In the genomic region with DNA sequence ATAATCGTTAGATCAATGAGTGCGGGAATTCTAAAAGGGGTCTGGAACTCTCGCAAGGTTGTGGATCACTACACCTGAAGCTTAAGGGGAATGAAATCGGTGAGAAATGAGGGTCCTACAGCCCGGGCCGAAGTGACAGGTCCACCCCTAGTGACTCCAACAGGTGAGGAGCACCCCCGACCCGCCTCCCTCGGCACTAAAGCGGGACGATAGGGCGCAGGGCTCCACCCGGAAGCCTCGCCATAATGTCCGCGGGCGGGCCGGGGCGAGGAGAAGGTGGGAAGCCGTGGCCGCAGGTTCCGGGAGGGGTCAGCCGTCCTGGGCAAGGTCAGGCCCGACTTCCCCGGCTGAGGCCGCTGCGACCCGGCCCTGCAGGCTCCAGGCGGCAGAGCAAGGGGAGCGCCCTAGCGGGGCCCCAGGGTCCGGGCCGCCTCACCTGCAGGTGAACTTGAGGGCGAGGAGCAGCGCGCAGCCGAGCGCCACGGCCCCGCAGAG, we compare ENCODE assay signal across 8 cellular contexts. TPM values are rescaled to one million over a fixed set of nuclear protein-coding genes. Genes with fewer than 3 reads are reported as not detected.
DNase-seq lines count a peak whose midpoint lies in the region; ATAC-seq and TF ChIP-seq lines count a peak whose summit lies in the region.

No MANE protein-coding gene starts in this region.

- ATAC-seq in GM18499 (IDR thresholded peaks at IDR 0.05; ENCODE audit: insufficient read depth, unreplicated experiment) = peak; percentile 17
- ATAC-seq in sciatic nerve = no peak

- POLR2A ChIA-PET in HEK293T (lab: Yijun Ruan, JAX) = interaction anchor here (0.7 to 3.2 kb wide), 9 partner anchors 9 to 339 kb away, joined by 3 to 24 read pairs (median 3); partner anchors contain the start of gene ZC3H7A

- intact Hi-C loops in cardiac septum (cut with DNase I) (loop anchor here (2.0 to 10.0 kb wide), 2 partner anchors 55 to 777 kb away; partner anchors contain the start of gene ZC3H7A), sciatic nerve (cut with DNase I) (loop anchor here (10.0 kb wide), 1 partner anchor 53 kb away; the partner anchor contains the start of gene ZC3H7A)

- CTCF ChIA-PET in HEK293T (lab: Yijun Ruan, JAX) = interaction anchor here (0.5 kb wide), 1 partner anchor 334 kb away, joined by 4 read pairs; no protein-coding TSS in a partner anchor

- DNase-seq in HEK293T (ENCODE audit: extremely low spot score) (peak; percentile 34), NCI-H146 (lab: John Stamatoyannopoulos, UW) (peak; percentile 75), cardiac septum (ENCODE audit: low spot score) (peak; percentile 79), sciatic nerve (ENCODE audit: low spot score) (peak; percentile 76), amniotic stem cell (lab: John Stamatoyannopoulos, UW) (no peak), occipital lobe (lab: John Stamatoyannopoulos, UW) (no peak)
- peak; percentile 33 for DNase-seq in activated T-helper 9 cell treated with anti-CD3 and anti-CD28 coated beads, Interleukin-2, amount 50 U/mL, for 16 hours (ENCODE audit: low read depth)

TF ChIP-seq in HEK293T, 16 proteins besides CTCF, POLR2A, EP300 and RAD21:
- TF ChIP-seq BHLHE40 (IDR thresholded peaks at IDR 0.05; ENCODE audit: borderline replicate concordance) = no peak
- TF ChIP-seq TARDBP (IDR thresholded peaks at IDR 0.05) = no peak
- no peak for TF ChIP-seq FOXK2 (IDR thresholded peaks at IDR 0.05)

RNA-seq across cellular contexts. Expression of gene TXNDC11, which starts 0.6 kb away (rescaled TPM):
- total RNA-seq in cardiac septum (27.0 TPM), sciatic nerve (36.6 TPM), occipital lobe (12.3 TPM)

RNA-seq across cellular contexts. Expression of gene ZC3H7A, which starts 55.0 kb away (rescaled TPM):
- total RNA-seq in cardiac septum (33.4 TPM), sciatic nerve (91.1 TPM), occipital lobe (36.0 TPM)

Comparison
In these comparisons a context has a peak if more than half of its experiments do, and no peak if none do; other contexts are left out.
1. DNase-seq: peak in HEK293T (single experiment), NCI-H146 (single experiment), activated T-helper 9 cell treated with anti-CD3 and anti-CD28 coated beads, Interleukin-2, amount 50 U/mL, for 16 hours (single experiment), cardiac septum (single experiment) and sciatic nerve (single experiment); none in amniotic stem cell (single experiment) and occipital lobe (single experiment).